ENCODE assay signal across 23 cellular contexts in genomic region chr22:39481595-39481994, GRCh38. TPM values are rescaled to one million over a fixed set of nuclear protein-coding genes. Genes with fewer than 3 reads are reported as not detected.
DNase-seq lines count a peak whose midpoint lies in the region; ATAC-seq, FAIRE-seq and TF ChIP-seq lines count a peak whose summit lies in the region.
"Had no signal": no experiment of that assay in that cellular context is flagged by ENCODE, and none has a peak within 500 bp of the region (broad histone marks: within the 10 kb centered on the region; RNA-seq: fewer than 3 reads in every experiment).

No MANE protein-coding gene starts in this region.

- TF ChIP-seq RAD21 in HepG2 (CRISPR knock-in tag; IDR thresholded peaks at IDR 0.05), result no peak

- TF ChIP-seq CTCF in HepG2 (CRISPR knock-in tag; IDR thresholded peaks at IDR 0.05) (no peak), right lobe of liver (IDR thresholded peaks at IDR 0.05) (no peak)

- no peaks in the 10 kb centered on the region for H4K20me1 ChIP-seq in HepG2 (ENCODE audit: insufficient read depth, low read length)

- H3K79me2 ChIP-seq in HepG2 (ENCODE audit: insufficient read depth, low read length), result no peaks in the 10 kb centered on the region

- no peak overlapping the region for H3K4me3 ChIP-seq in HepG2 (replicated peaks in 1 of 3; ENCODE audit: insufficient read depth in 1 of 3, low read depth in 2 of 3, low read length in 3 of 3)
- H3K4me3 ChIP-seq in right lobe of liver, result no peak overlapping the region
- H3K4me3 ChIP-seq: BLaER1, GM23338 had no signal

- no peak for ATAC-seq in HepG2
- ATAC-seq in right lobe of liver, result no peak
- ATAC-seq in GM19397 (IDR thresholded peaks at IDR 0.05; ENCODE audit: unreplicated experiment), result no peak
- no peak for ATAC-seq in HG03442 (IDR thresholded peaks at IDR 0.05; ENCODE audit: unreplicated experiment)
- ATAC-seq: CD8-positive, alpha-beta T cell; GM23338; HCT116 had no signal

- no peak for DNase-seq in HepG2 (ENCODE audit: low spot score)
- no peak for DNase-seq in right lobe of liver
- DNase-seq in substantia nigra (lab: John Stamatoyannopoulos, UW), result no peak
- no peak for DNase-seq in urothelium cell line (ENCODE audit: low spot score)
- DNase-seq in T1000 (lab: John Stamatoyannopoulos, UW), result no peak
- DNase-seq: Caco-2; CD4-positive, CD25-positive, alpha-beta regulatory T cell; DMS79; EL; GF-D8; H9 had no signal

- no peak overlapping the region for H3K27ac ChIP-seq in HepG2 (ENCODE audit: extremely low read length, insufficient read depth, low read length)
- H3K27ac ChIP-seq in right lobe of liver, result no peak overlapping the region
- H3K27ac ChIP-seq in cingulate gyrus (ENCODE audit: low read depth, low read length), result peak overlapping the region; percentile 51
- peak overlapping the region; percentile 46 for H3K27ac ChIP-seq in substantia nigra (ENCODE audit: low read depth, low read length, poor library complexity, severe bottlenecking)
- H3K27ac ChIP-seq: 22Rv1, BLaER1, C4-2B had no signal

- H3K9me3 ChIP-seq in HepG2 (ENCODE audit: low read length) (no peaks in the 10 kb centered on the region), right lobe of liver (no peaks in the 10 kb centered on the region)
- H3K9me3 ChIP-seq: BLaER1, Caco-2 had no signal

- no peak for TF ChIP-seq POLR2A in HepG2 (IDR thresholded peaks at IDR 0.05; ENCODE audit: insufficient read depth in 1 of 2, low read depth in 2 of 2, low read length in 2 of 2)
- TF ChIP-seq POLR2A in right lobe of liver (IDR thresholded peaks at IDR 0.05), result no peak

- TF ChIP-seq EP300 in HepG2 (IDR thresholded peaks at IDR 0.05; ENCODE audit: low read depth in 2 of 2, low read length in 2 of 2) (no peak), HepG2 (CRISPR knock-in tag; IDR thresholded peaks at IDR 0.05; ENCODE audit: borderline replicate concordance) (no peak)

- H3K9ac ChIP-seq in HepG2 (ENCODE audit: insufficient read depth, low read depth, low read length), result no peak overlapping the region
- H3K9ac ChIP-seq: BLaER1 had no signal

- POLR2A ChIA-PET in HepG2 (lab: Yijun Ruan, JAX), result no interaction called here

- WGBS in HepG2 (ENCODE audit: low lambda C conversion rate), result 10% methylated on average over 4 of the region's 5 CpGs
- 71% methylated on average over 3 of the region's 5 CpGs for WGBS in right lobe of liver (ENCODE audit: insufficient coverage, low coverage, low lambda C conversion rate, missing lambda C conversion rate)

- in situ Hi-C loops in HepG2 (cut with HindIII; ENCODE audit: extremely low pct_ligation_motif_present, low pct_unique_long_range_greater_than_20kb), result no loop called here

- peaks cover 1% of the 10 kb centered on the region for H3K4me1 ChIP-seq in HepG2 (ENCODE audit: insufficient read depth, low read length)
- no peaks in the 10 kb centered on the region for H3K4me1 ChIP-seq in right lobe of liver
- H3K4me1 ChIP-seq: Caco-2 had no signal

- no peak overlapping the region for H3K4me2 ChIP-seq in HepG2 (ENCODE audit: low read depth, low read length)
- H3K4me2 ChIP-seq: BLaER1, GM23338 had no signal

- CTCF ChIA-PET in HepG2 (lab: Yijun Ruan, JAX; ENCODE audit: low intra/inter-chr PET ratio, low total read pairs), result no interaction called here

- H2AFZ ChIP-seq in HepG2 (ENCODE audit: low read length), result no peak overlapping the region
- H2AFZ ChIP-seq: GM23338 had no signal

- no peaks in the 10 kb centered on the region for H3K36me3 ChIP-seq in HepG2 (replicated peaks in 1 of 2; ENCODE audit: control insufficient read depth in 1 of 2, insufficient read depth in 2 of 2, low read length in 2 of 2)
- no peaks in the 10 kb centered on the region for H3K36me3 ChIP-seq in right lobe of liver
- H3K36me3 ChIP-seq: BLaER1 had no signal

- no peak for FAIRE-seq in HepG2 (lab: Jason Lieb, UNC)
- FAIRE-seq in urothelium cell line (lab: Jason Lieb, UNC), result peak; percentile 56
- FAIRE-seq: A204.1, GM12891, GM18507 had no signal

- H3K27me3 ChIP-seq in HepG2 (ENCODE audit: control insufficient read depth in 1 of 2, insufficient read depth in 2 of 2, low read length in 2 of 2) (no peaks in the 10 kb centered on the region; a peak in 1 of 5 replicates), right lobe of liver (no peaks in the 10 kb centered on the region)
- H3K27me3 ChIP-seq: BLaER1 had no signal

- BruUV-seq in HepG2 (replicated peaks; lab: Mats Ljungman, UMichigan), result no TSS peak

- intact Hi-C loops in HepG2 (cut with micrococcal nuclease; ENCODE audit: unreplicated experiment), result no loop called here
- intact Hi-C loops in right lobe of liver (cut with DNase I), result no loop called here

RNA-seq across cellular contexts. Expression of gene MIEF1, which starts 20.5 kb away (rescaled TPM):
- total RNA-seq in HepG2 (2016; rRNA removed; fragmentation: Illumina TruSeq; extraction: Trizol) (34.8 and 41.4 TPM in 2 replicates), right lobe of liver (10 to 100 TPM; 17.4 to 24.4 (median 21.5) TPM)
- 5.5 and 6.5 TPM in 2 replicates for total RNA-seq in HepG2 (2016; cell fraction: cytosol; rRNA removed; fragmentation: Illumina TruSeq; extraction: Trizol; ENCODE audit: low read depth)
- 33.7 and 36.8 TPM in 2 replicates for total RNA-seq in HepG2 (2016; cell fraction: insoluble cytoplasmic fraction; rRNA removed; fragmentation: Illumina TruSeq; extraction: Trizol)
- total RNA-seq in HepG2 (2016; cell fraction: membrane; rRNA removed; fragmentation: Illumina TruSeq; extraction: Trizol), result 22.9 and 23.9 TPM in 2 replicates
- total RNA-seq in HepG2 (2016; cell fraction: nucleus; rRNA removed; fragmentation: Illumina TruSeq; extraction: Trizol), result 26.2 and 27.8 TPM in 2 replicates
- polyA plus RNA-seq in HepG2 (2011; rRNA removed), result 21.7 and 22.3 TPM in 2 replicates
- 19.7 and 20.6 TPM in 2 replicates for polyA plus RNA-seq in HepG2 (2011; cell fraction: cytosol; rRNA removed)
- 24.5 and 25.2 TPM in 2 replicates for polyA plus RNA-seq in HepG2 (2011; cell fraction: nucleus; rRNA removed)
- polyA plus RNA-seq in HepG2 (2012), result 28.6 and 29.6 TPM in 2 replicates
- 2.6 and 3.1 TPM in 2 replicates for polyA plus RNA-seq in HepG2 (2016; cell fraction: cytosol; fragmentation: Illumina TruSeq; extraction: Trizol; ENCODE audit: low read depth)
- polyA plus RNA-seq in HepG2 (2016; cell fraction: insoluble cytoplasmic fraction; fragmentation: Illumina TruSeq; extraction: Trizol; ENCODE audit: low read depth), result 31.2 and 35.5 TPM in 2 replicates
- 11.4 and 11.8 TPM in 2 replicates for polyA plus RNA-seq in HepG2 (2016; cell fraction: membrane; fragmentation: Illumina TruSeq; extraction: Trizol; ENCODE audit: low read depth)
- polyA plus RNA-seq in HepG2 (2016; cell fraction: nucleus; fragmentation: Illumina TruSeq; extraction: Trizol; ENCODE audit: insufficient read depth, low read depth), result 32.6 and 32.8 TPM in 2 replicates
- polyA minus RNA-seq in HepG2 (2011; rRNA and poly(A)+ RNA removed; ENCODE audit: low replicate concordance), result 36.4 and 63.8 TPM in 2 replicates
- 19.3 and 21.8 TPM in 2 replicates for polyA minus RNA-seq in HepG2 (2011; cell fraction: cytosol; rRNA and poly(A)+ RNA removed)
- 27.2 and 33.9 TPM in 2 replicates for polyA minus RNA-seq in HepG2 (2011; cell fraction: nucleus; rRNA and poly(A)+ RNA removed)

RNA-seq across cellular contexts. Expression of gene MGAT3, which starts 24.8 kb away (rescaled TPM):
- total RNA-seq in HepG2 (2016; rRNA removed; fragmentation: Illumina TruSeq; extraction: Trizol) (0.15 TPM in 1 of 2 replicates, not detected in the other), right lobe of liver (under 1 TPM in 5 of 6 experiments, not detected in 1; 0.05 to 0.38 (median 0.07) TPM)
- not detected in 2 replicates for total RNA-seq in HepG2 (2016; cell fraction: cytosol; rRNA removed; fragmentation: Illumina TruSeq; extraction: Trizol; ENCODE audit: low read depth)
- total RNA-seq in HepG2 (2016; cell fraction: insoluble cytoplasmic fraction; rRNA removed; fragmentation: Illumina TruSeq; extraction: Trizol), result 0.02 TPM in 1 of 2 replicates, not detected in the other
- total RNA-seq in HepG2 (2016; cell fraction: membrane; rRNA removed; fragmentation: Illumina TruSeq; extraction: Trizol), result not detected in 2 replicates
- total RNA-seq in HepG2 (2016; cell fraction: nucleus; rRNA removed; fragmentation: Illumina TruSeq; extraction: Trizol), result not detected in 2 replicates
- polyA plus RNA-seq in HepG2 (2011; rRNA removed), result 0.04 and 0.11 TPM in 2 replicates
- polyA plus RNA-seq in HepG2 (2011; cell fraction: cytosol; rRNA removed), result 0.03 and 0.11 TPM in 2 replicates
- 0.05 and 0.13 TPM in 2 replicates for polyA plus RNA-seq in HepG2 (2011; cell fraction: nucleus; rRNA removed)
- polyA plus RNA-seq in HepG2 (2012), result 0.08 and 0.09 TPM in 2 replicates
- not detected in 2 replicates for polyA plus RNA-seq in HepG2 (2016; cell fraction: cytosol; fragmentation: Illumina TruSeq; extraction: Trizol; ENCODE audit: low read depth)
- polyA plus RNA-seq in HepG2 (2016; cell fraction: insoluble cytoplasmic fraction; fragmentation: Illumina TruSeq; extraction: Trizol; ENCODE audit: low read depth), result not detected in 2 replicates
- not detected in 2 replicates for polyA plus RNA-seq in HepG2 (2016; cell fraction: membrane; fragmentation: Illumina TruSeq; extraction: Trizol; ENCODE audit: low read depth)
- polyA plus RNA-seq in HepG2 (2016; cell fraction: nucleus; fragmentation: Illumina TruSeq; extraction: Trizol; ENCODE audit: insufficient read depth, low read depth), result 0.11 TPM in 1 of 2 replicates, not detected in the other
- 0.10 and 0.33 TPM in 2 replicates for polyA minus RNA-seq in HepG2 (2011; rRNA and poly(A)+ RNA removed; ENCODE audit: low replicate concordance)
- 0.20 TPM in 1 of 2 replicates, not detected in the other for polyA minus RNA-seq in HepG2 (2011; cell fraction: cytosol; rRNA and poly(A)+ RNA removed)
- polyA minus RNA-seq in HepG2 (2011; cell fraction: nucleus; rRNA and poly(A)+ RNA removed), result not detected in 2 replicates
- polyA plus RNA-seq: CD4-positive, CD25-positive, alpha-beta regulatory T cell had no signal

RNA-seq across cellular contexts. Expression of gene ATF4, which starts 38.8 kb away (rescaled TPM):
- total RNA-seq in HepG2 (2016; rRNA removed; fragmentation: Illumina TruSeq; extraction: Trizol), result 442 and 486 TPM in 2 replicates
- 489 and 519 TPM in 2 replicates for total RNA-seq in HepG2 (2016; cell fraction: cytosol; rRNA removed; fragmentation: Illumina TruSeq; extraction: Trizol; ENCODE audit: low read depth)
- total RNA-seq in HepG2 (2016; cell fraction: insoluble cytoplasmic fraction; rRNA removed; fragmentation: Illumina TruSeq; extraction: Trizol), result 409 and 471 TPM in 2 replicates
- total RNA-seq in HepG2 (2016; cell fraction: membrane; rRNA removed; fragmentation: Illumina TruSeq; extraction: Trizol), result 1,028 and 1,060 TPM in 2 replicates
- total RNA-seq in HepG2 (2016; cell fraction: nucleus; rRNA removed; fragmentation: Illumina TruSeq; extraction: Trizol), result 286 and 328 TPM in 2 replicates
- polyA plus RNA-seq in HepG2 (2011; rRNA removed), result 1,157 and 1,297 TPM in 2 replicates
- 1,218 and 1,254 TPM in 2 replicates for polyA plus RNA-seq in HepG2 (2011; cell fraction: cytosol; rRNA removed)
- polyA plus RNA-seq in HepG2 (2011; cell fraction: nucleus; rRNA removed), result 1,279 and 1,395 TPM in 2 replicates
- 465 and 610 TPM in 2 replicates for polyA plus RNA-seq in HepG2 (2012)
- polyA plus RNA-seq in HepG2 (2016; cell fraction: cytosol; fragmentation: Illumina TruSeq; extraction: Trizol; ENCODE audit: low read depth), result 745 and 811 TPM in 2 replicates
- polyA plus RNA-seq in HepG2 (2016; cell fraction: insoluble cytoplasmic fraction; fragmentation: Illumina TruSeq; extraction: Trizol; ENCODE audit: low read depth), result 563 and 623 TPM in 2 replicates
- 1,265 and 1,282 TPM in 2 replicates for polyA plus RNA-seq in HepG2 (2016; cell fraction: membrane; fragmentation: Illumina TruSeq; extraction: Trizol; ENCODE audit: low read depth)
- polyA plus RNA-seq in HepG2 (2016; cell fraction: nucleus; fragmentation: Illumina TruSeq; extraction: Trizol; ENCODE audit: insufficient read depth, low read depth), result 710 and 725 TPM in 2 replicates
- polyA minus RNA-seq in HepG2 (2011; rRNA and poly(A)+ RNA removed; ENCODE audit: low replicate concordance), result 242 and 314 TPM in 2 replicates
- 175 and 193 TPM in 2 replicates for polyA minus RNA-seq in HepG2 (2011; cell fraction: cytosol; rRNA and poly(A)+ RNA removed)
- 213 and 242 TPM in 2 replicates for polyA minus RNA-seq in HepG2 (2011; cell fraction: nucleus; rRNA and poly(A)+ RNA removed)
- total RNA-seq in right lobe of liver, result 100 to 1,000 TPM; 114 to 187 (median 157) TPM

RNA-seq across cellular contexts. Expression of gene RPS19BP1, which starts 51.0 kb away (rescaled TPM):
- total RNA-seq in HepG2 (2016; rRNA removed; fragmentation: Illumina TruSeq; extraction: Trizol) (81.3 and 88.2 TPM in 2 replicates), right lobe of liver (100 to 1,000 TPM in 2 of 6 experiments, 10 to 100 TPM in 4; 31.0 to 104 (median 32.8) TPM)
- total RNA-seq in HepG2 (2016; cell fraction: cytosol; rRNA removed; fragmentation: Illumina TruSeq; extraction: Trizol; ENCODE audit: low read depth), result 128 and 142 TPM in 2 replicates
- 77.0 and 92.6 TPM in 2 replicates for total RNA-seq in HepG2 (2016; cell fraction: insoluble cytoplasmic fraction; rRNA removed; fragmentation: Illumina TruSeq; extraction: Trizol)
- total RNA-seq in HepG2 (2016; cell fraction: membrane; rRNA removed; fragmentation: Illumina TruSeq; extraction: Trizol), result 138 and 159 TPM in 2 replicates
- 32.9 and 36.8 TPM in 2 replicates for total RNA-seq in HepG2 (2016; cell fraction: nucleus; rRNA removed; fragmentation: Illumina TruSeq; extraction: Trizol)
- 44.3 and 47.8 TPM in 2 replicates for polyA plus RNA-seq in HepG2 (2011; rRNA removed)
- polyA plus RNA-seq in HepG2 (2011; cell fraction: cytosol; rRNA removed), result 48.9 and 72.7 TPM in 2 replicates
- polyA plus RNA-seq in HepG2 (2011; cell fraction: nucleus; rRNA removed), result 39.6 and 43.4 TPM in 2 replicates
- 22.5 and 32.4 TPM in 2 replicates for polyA plus RNA-seq in HepG2 (2012)
- 155 and 179 TPM in 2 replicates for polyA plus RNA-seq in HepG2 (2016; cell fraction: cytosol; fragmentation: Illumina TruSeq; extraction: Trizol; ENCODE audit: low read depth)
- polyA plus RNA-seq in HepG2 (2016; cell fraction: insoluble cytoplasmic fraction; fragmentation: Illumina TruSeq; extraction: Trizol; ENCODE audit: low read depth), result 84.3 and 101 TPM in 2 replicates
- polyA plus RNA-seq in HepG2 (2016; cell fraction: membrane; fragmentation: Illumina TruSeq; extraction: Trizol; ENCODE audit: low read depth), result 130 and 146 TPM in 2 replicates
- 72.3 and 78.7 TPM in 2 replicates for polyA plus RNA-seq in HepG2 (2016; cell fraction: nucleus; fragmentation: Illumina TruSeq; extraction: Trizol; ENCODE audit: insufficient read depth, low read depth)
- polyA minus RNA-seq in HepG2 (2011; rRNA and poly(A)+ RNA removed; ENCODE audit: low replicate concordance), result 8.8 and 14.5 TPM in 2 replicates
- 7.8 and 8.0 TPM in 2 replicates for polyA minus RNA-seq in HepG2 (2011; cell fraction: cytosol; rRNA and poly(A)+ RNA removed)
- polyA minus RNA-seq in HepG2 (2011; cell fraction: nucleus; rRNA and poly(A)+ RNA removed), result 12.2 and 13.9 TPM in 2 replicates

Comparison
In these comparisons a context has a peak if more than half of its experiments do, and no peak if none do; other contexts are left out.
1. H3K27ac ChIP-seq: peak in cingulate gyrus (single experiment) and substantia nigra (single experiment); none in HepG2 (single experiment) and right lobe of liver (0 of 3).